8 cellular contexts compared by ENCODE assay signal in genomic region chr2:69892838-69893421, GRCh38. TPM values are rescaled to one million over a fixed set of nuclear protein-coding genes. Genes with fewer than 3 reads are reported as not detected.
DNase-seq lines count a peak whose midpoint lies in the region; ATAC-seq and TF ChIP-seq lines count a peak whose summit lies in the region.
"Not testable (repeated sequence)": the region's sequence is repeated elsewhere in the genome, so short reads cannot be mapped to it uniquely, and the experiment has no call there.

No MANE protein-coding gene starts in this region.

- not testable (repeated sequence) for H3K9me2 ChIP-seq in hepatocyte (replicated peaks; ENCODE audit: insufficient read depth)

- H3K36me3 Mint-ChIP-seq in Caco-2 (ENCODE audit: insufficient read depth, unreplicated experiment) (peaks cover 31% of the 10 kb centered on the region), nephron (ENCODE audit: low read depth) (peaks cover 23% of the 10 kb centered on the region)
- peaks cover 20% of the 10 kb centered on the region for H3K36me3 Mint-ChIP-seq in activated CD8-positive, alpha-beta memory T cell treated with anti-CD3 and anti-CD28 coated beads, Interleukin-2, amount 10 ng/mL, durations not matched to agents 7 days and 5 days

- not testable (repeated sequence) for H3K9me3 Mint-ChIP-seq in Caco-2 (ENCODE audit: unreplicated experiment); activated CD8-positive, alpha-beta memory T cell treated with anti-CD3 and anti-CD28 coated beads, Interleukin-2, amount 10 ng/mL, durations not matched to agents 7 days and 5 days (ENCODE audit: low read depth); nephron

- not testable (repeated sequence) for H3K4ac ChIP-seq in IMR-90 (ENCODE audit: low read depth, low read length)

- not testable (repeated sequence) for H4K20me1 ChIP-seq in IMR-90 (ENCODE audit: insufficient read depth, low read length); mammary epithelial cell (ENCODE audit: insufficient read depth, low read length); hepatocyte (ENCODE audit: insufficient read depth, poor library complexity, severe bottlenecking)

- not testable (repeated sequence) for TF ChIP-seq POLR2A in IMR-90 (IDR thresholded peaks at IDR 0.05; ENCODE audit: low read depth, low read length)

- peak overlapping the region; percentile 93 for H3K27ac Mint-ChIP-seq in Caco-2 (ENCODE audit: unreplicated experiment)
- peak overlapping the region; percentile 97 for H3K27ac Mint-ChIP-seq in activated CD8-positive, alpha-beta memory T cell treated with anti-CD3 and anti-CD28 coated beads, Interleukin-2, amount 10 ng/mL, durations not matched to agents 7 days and 5 days
- H3K27ac Mint-ChIP-seq in nephron: peak overlapping the region; percentile 96 to 99 (median 99)

- H4K8ac ChIP-seq in IMR-90 (ENCODE audit: low read depth in 2 of 2, low read length in 2 of 2): peak overlapping the region; percentile 97 to 98

- H2BK20ac ChIP-seq in IMR-90 (ENCODE audit: low read depth, low read length): not testable (repeated sequence)

- not testable (repeated sequence) for H3K56ac ChIP-seq in IMR-90 (ENCODE audit: extremely low read depth, insufficient read depth, low read length)

- H2BK5ac ChIP-seq in IMR-90 (ENCODE audit: low read depth, low read length, poor library complexity, severe bottlenecking): not testable (repeated sequence)

- ATAC-seq in IMR-90 (ENCODE audit: low read depth); activated CD8-positive, alpha-beta memory T cell treated with anti-CD3 and anti-CD28 coated beads, Interleukin-2, amount 10 ng/mL, durations not matched to agents 7 days and 5 days: not testable (repeated sequence)

- peak overlapping the region; percentile 77 for H4K5ac ChIP-seq in IMR-90 (ENCODE audit: low read depth, low read length)

- not testable (repeated sequence) for H3K4me2 ChIP-seq in IMR-90 (ENCODE audit: low read depth, low read length)
- H3K4me2 ChIP-seq in mammary epithelial cell (ENCODE audit: insufficient read depth, low read depth, low read length) (peak overlapping the region; percentile 68), hepatocyte (peak overlapping the region; percentile 77)

- H2AK5ac ChIP-seq in IMR-90 (ENCODE audit: low read depth, low read length): not testable (repeated sequence)

- WGBS in IMR-90 (ENCODE audit: extremely low coverage in 2 of 2, insufficient read length in 1 of 2), 2 experiments: no CpG with 5 or more reads among the region's 7 CpGs
- 85% methylated on average over 7 of the region's 7 CpGs for WGBS in mammary epithelial cell (ENCODE audit: low coverage, missing lambda C conversion rate)
- 96% methylated on average over 7 of the region's 7 CpGs for WGBS in hepatocyte (ENCODE audit: low lambda C conversion rate, missing lambda C conversion rate)

- in situ Hi-C loops in IMR-90 (cut with MboI; ENCODE audit: low sequenced_read_pairs); mammary epithelial cell (cut with MboI; ENCODE audit: low sequenced_read_pairs in 2 of 2): not testable (repeated sequence)

- dilution Hi-C loops in IMR-90 (cut with HindIII; ENCODE audit: low sequenced_read_pairs, unreplicated experiment); mammary epithelial cell (cut with HindIII; ENCODE audit: low sequenced_read_pairs): not testable (repeated sequence)

- H3K36me3 ChIP-seq in Caco-2 (ENCODE audit: control insufficient read depth, insufficient read depth, low read length); IMR-90 (ENCODE audit: control insufficient read depth, insufficient read depth, low read length); mammary epithelial cell (ENCODE audit: insufficient read depth, low read length); hepatocyte (replicated peaks; ENCODE audit: insufficient read depth, low read depth): not testable (repeated sequence)
- peaks cover 7 to 20% (median 11%) of the 10 kb centered on the region in 5 donors for H3K36me3 ChIP-seq in subcutaneous abdominal adipose tissue (ENCODE audit: control insufficient read depth in 5 of 5, insufficient read depth in 5 of 5, low read length in 5 of 5)

- H3K4me1 ChIP-seq in Caco-2; IMR-90 (ENCODE audit: control insufficient read depth, insufficient read depth, low read length); hepatocyte (ENCODE audit: insufficient read depth): not testable (repeated sequence)
- H3K4me1 ChIP-seq in mammary epithelial cell (ENCODE audit: insufficient read depth, low read length) (peaks cover 10% of the 10 kb centered on the region), subcutaneous abdominal adipose tissue (ENCODE audit: control insufficient read depth in 5 of 5, insufficient read depth in 5 of 5, low read length in 5 of 5) (peaks cover 0 to 31% (median 19%) of the 10 kb centered on the region in 5 donors)

- H3K27ac ChIP-seq in IMR-90 (ENCODE audit: insufficient read depth, low read length); hepatocyte; subcutaneous abdominal adipose tissue (ENCODE audit: low read depth, low read length): not testable (repeated sequence)
- peak overlapping the region; percentile 94 for H3K27ac ChIP-seq in mammary epithelial cell (ENCODE audit: insufficient read depth, low read depth, low read length)

- H3K4me1 Mint-ChIP-seq in Caco-2 (ENCODE audit: low read depth, unreplicated experiment); nephron: not testable (repeated sequence)
- H3K4me1 Mint-ChIP-seq in activated CD8-positive, alpha-beta memory T cell treated with anti-CD3 and anti-CD28 coated beads, Interleukin-2, amount 10 ng/mL, durations not matched to agents 7 days and 5 days: peaks cover 38% of the 10 kb centered on the region

- DNase-seq in Caco-2; IMR-90; activated CD8-positive, alpha-beta memory T cell treated with anti-CD3 and anti-CD28 coated beads, Interleukin-2, amount 10 ng/mL, durations not matched to agents 7 days and 5 days; mammary epithelial cell; hepatocyte (ENCODE audit: low spot score): not testable (repeated sequence)
- peak; percentile 13 for DNase-seq in RPMI7951 (ENCODE audit: low read depth)

- not testable (repeated sequence) for TF ChIP-seq CTCF in Caco-2 (IDR thresholded peaks at IDR 0.05; ENCODE audit: insufficient read depth in 1 of 2, low read depth in 1 of 2, low read length in 1 of 2, severe bottlenecking in 1 of 2, unreplicated experiment in 1 of 2); IMR-90 (conservative IDR thresholded peaks at IDR 0.05; ENCODE audit: low read depth, low read length); mammary epithelial cell (conservative IDR thresholded peaks at IDR 0.05 in 1 of 2, IDR thresholded peaks at IDR 0.05 in 1 of 2; ENCODE audit: extremely low read depth in 1 of 2, insufficient read depth in 1 of 2, low read depth in 1 of 2, low read length in 2 of 2); hepatocyte (IDR thresholded peaks at IDR 0.05; ENCODE audit: poor library complexity); nephron (IDR thresholded peaks at IDR 0.05; ENCODE audit: unreplicated experiment in 3 of 3)

- not testable (repeated sequence) for H3K23ac ChIP-seq in IMR-90 (ENCODE audit: low read depth, low read length)

- not testable (repeated sequence) for H3K27me3 Mint-ChIP-seq in Caco-2 (ENCODE audit: insufficient read depth, unreplicated experiment); activated CD8-positive, alpha-beta memory T cell treated with anti-CD3 and anti-CD28 coated beads, Interleukin-2, amount 10 ng/mL, durations not matched to agents 7 days and 5 days; nephron (ENCODE audit: low read depth)

- not testable (repeated sequence) for H3K14ac ChIP-seq in IMR-90 (replicated peaks; ENCODE audit: low read depth, low read length)

- intact Hi-C loops in Caco-2 (cut with micrococcal nuclease; ENCODE audit: unreplicated experiment): not testable (repeated sequence)
- intact Hi-C loops in IMR-90 (cut with micrococcal nuclease) (loop anchor here (2.0 kb wide), 1 partner anchor 168 kb away; no protein-coding TSS in a partner anchor), mammary epithelial cell (cut with micrococcal nuclease) (loop anchor here (5.0 to 10.0 kb wide), 2 partner anchors 58 to 151 kb away; partner anchors contain the start of gene ANXA4)

- H2BK120ac ChIP-seq in IMR-90 (ENCODE audit: low read depth, low read length): not testable (repeated sequence)

- H2BK15ac ChIP-seq in IMR-90 (ENCODE audit: low read depth, low read length): not testable (repeated sequence)

- H3K4me3 ChIP-seq in Caco-2 (ENCODE audit: low read depth, low read length); IMR-90 (ENCODE audit: insufficient read depth, low read depth, low read length); hepatocyte: not testable (repeated sequence)
- H3K4me3 ChIP-seq in mammary epithelial cell (replicated peaks in 1 of 3; ENCODE audit: insufficient read depth in 1 of 3, low read depth in 2 of 3, low read length in 3 of 3) (peak overlapping the region in 1 of 3 experiments; percentile 96), subcutaneous abdominal adipose tissue (ENCODE audit: low read depth in 1 of 5, low read length in 5 of 5) (peak overlapping the region in 3 of 5 donors; percentile 83 to 99 (median 94))

- H3K79me2 ChIP-seq in mammary epithelial cell (ENCODE audit: insufficient read depth, low read length) (peaks cover 38% of the 10 kb centered on the region), hepatocyte (peaks cover 38% of the 10 kb centered on the region)

- H3K9me1 ChIP-seq in IMR-90 (ENCODE audit: insufficient read depth, low read length): not testable (repeated sequence)

- H3K9me3 ChIP-seq in Caco-2; IMR-90 (ENCODE audit: control insufficient read depth, insufficient read depth, low read length); mammary epithelial cell (replicated peaks; ENCODE audit: insufficient read depth, low read length); hepatocyte (ENCODE audit: low read depth); subcutaneous abdominal adipose tissue (ENCODE audit: control insufficient read depth in 5 of 5, low read length in 5 of 5): not testable (repeated sequence)

- not testable (repeated sequence) for H3K9ac ChIP-seq in IMR-90 (ENCODE audit: low read depth, low read length); mammary epithelial cell (ENCODE audit: insufficient read depth, low read length); subcutaneous abdominal adipose tissue (ENCODE audit: low read length in 5 of 5)

- POLR2A ChIA-PET in Caco-2 (lab: Charles Lee): interaction anchor here (1.9 kb wide), 1 partner anchor 21 kb away, joined by 16 read pairs; the partner anchor contains the start of gene MXD1
- POLR2A ChIA-PET in IMR-90 (lab: Charles Lee; ENCODE audit: unreplicated experiment): not testable (repeated sequence)

- H2AK9ac ChIP-seq in IMR-90 (replicated peaks; ENCODE audit: low read depth, low read length, poor library complexity): not testable (repeated sequence)

- not testable (repeated sequence) for H2AFZ ChIP-seq in IMR-90 (replicated peaks; ENCODE audit: low read length, poor library complexity)
- peak overlapping the region; percentile 99 for H2AFZ ChIP-seq in mammary epithelial cell (ENCODE audit: low read depth, low read length)
- H2AFZ ChIP-seq in hepatocyte: peak overlapping the region; percentile 97

- not testable (repeated sequence) for TF ChIP-seq RAD21 in IMR-90 (IDR thresholded peaks at IDR 0.05; ENCODE audit: low read length)

- not testable (repeated sequence) for BruUV-seq in Caco-2 (replicated peaks; lab: Mats Ljungman, UMichigan); IMR-90 (replicated peaks; lab: Mats Ljungman, UMichigan); mammary epithelial cell (replicated peaks; lab: Mats Ljungman, UMichigan)

- H3K27me3 ChIP-seq in Caco-2 (replicated peaks; ENCODE audit: control insufficient read depth, insufficient read depth, low read length); IMR-90 (ENCODE audit: control insufficient read depth, insufficient read depth, low read length); mammary epithelial cell (ENCODE audit: insufficient read depth, low read length); hepatocyte; subcutaneous abdominal adipose tissue (ENCODE audit: control insufficient read depth in 5 of 5, insufficient read depth in 4 of 5, low read length in 5 of 5): not testable (repeated sequence)

- CTCF ChIA-PET in Caco-2 (lab: Charles Lee): interaction anchor here (0.6 to 1.8 kb wide), 3 partner anchors 19 to 168 kb away, joined by 3 to 12 read pairs (median 4); partner anchors contain the start of gene MXD1
- CTCF ChIA-PET in IMR-90 (lab: Yijun Ruan, JAX): interaction anchor here (1.1 to 1.2 kb wide), 2 partner anchors 10 to 168 kb away, joined by 3 to 7 read pairs; no protein-coding TSS in a partner anchor
- CTCF ChIA-PET in activated CD8-positive, alpha-beta memory T cell treated with anti-CD3 and anti-CD28 coated beads, Interleukin-2, amount 10 ng/mL, durations not matched to agents 7 days and 5 days (lab: Charles Lee): interaction anchor here (0.9 to 2.0 kb wide), 5 partner anchors 9 to 178 kb away, joined by 3 to 5 read pairs (median 3); partner anchors contain the start of gene MXD1
- CTCF ChIA-PET in mammary epithelial cell (lab: Charles Lee; ENCODE audit: low non-redundant PET): interaction anchor here (0.5 to 0.7 kb wide), 2 partner anchors 168 to 178 kb away, joined by 3 read pairs; no protein-coding TSS in a partner anchor

- peak overlapping the region; percentile 87 for H3K4me3 Mint-ChIP-seq in Caco-2 (ENCODE audit: unreplicated experiment)
- peak overlapping the region; percentile 97 for H3K4me3 Mint-ChIP-seq in activated CD8-positive, alpha-beta memory T cell treated with anti-CD3 and anti-CD28 coated beads, Interleukin-2, amount 10 ng/mL, durations not matched to agents 7 days and 5 days
- peak overlapping the region; percentile 100 for H3K4me3 Mint-ChIP-seq in nephron

- peaks cover 11 to 30% of the 10 kb centered on the region in 2 experiments; a peak in 2 of 4 replicates for H3K79me1 ChIP-seq in IMR-90 (ENCODE audit: low read depth in 1 of 2, low read length in 2 of 2)

- H4K91ac ChIP-seq in IMR-90 (ENCODE audit: insufficient read depth, low read depth, low read length): not testable (repeated sequence)

- H3K18ac ChIP-seq in IMR-90 (ENCODE audit: low read depth, low read length): not testable (repeated sequence)

RNA-seq across cellular contexts. Expression of gene SNRNP27, which starts 0.8 kb away (rescaled TPM):
- total RNA-seq in Caco-2 (2022) (49.3 and 49.7 TPM in 2 replicates), IMR-90 (2012; rRNA removed) (8.8 and 36.1 TPM in 2 replicates), mammary epithelial cell (10 to 100 TPM; 25.3 to 51.2 TPM), hepatocyte (43.1 and 58.4 TPM in 2 replicates)
- polyA plus RNA-seq in IMR-90 (2012; rRNA removed) (41.5 and 48.3 TPM in 2 replicates), mammary epithelial cell (29.8 TPM), hepatocyte (65.5 and 66.3 TPM in 2 replicates)
- 7.2 and 8.6 TPM in 2 replicates for polyA plus RNA-seq in IMR-90 (2012; cell fraction: cytosol; rRNA removed)
- 3.1 and 16.7 TPM in 2 replicates for polyA plus RNA-seq in IMR-90 (2012; cell fraction: nucleus; rRNA removed; ENCODE audit: low replicate concordance)
- total RNA-seq in RPMI7951 (2014; rRNA removed; shearing (Covaris generic)): 89.3 and 94.1 TPM in 2 replicates
- 10 to 100 TPM; 54.6 to 60.0 TPM for total RNA-seq in activated CD8-positive, alpha-beta memory T cell treated with anti-CD3 and anti-CD28 coated beads, Interleukin-2, amount 10 ng/mL, durations not matched to agents 7 days and 5 days
- polyA minus RNA-seq in mammary epithelial cell: 3.8 TPM

RNA-seq across cellular contexts. Expression of gene MXD1, which starts 22.0 kb away (rescaled TPM):
- total RNA-seq in Caco-2 (2022) (9.5 and 12.1 TPM in 2 replicates), IMR-90 (2012; rRNA removed) (2.0 and 3.1 TPM in 2 replicates), mammary epithelial cell (10 to 100 TPM in 1 of 2 donors, 1 to 10 TPM in 1; 8.7 to 21.1 TPM), hepatocyte (25.8 and 29.7 TPM in 2 replicates)
- polyA plus RNA-seq in IMR-90 (2012; rRNA removed) (3.7 TPM in 2 replicates), mammary epithelial cell (5.5 TPM), hepatocyte (41.8 and 45.4 TPM in 2 replicates)
- 1.5 and 1.6 TPM in 2 replicates for polyA plus RNA-seq in IMR-90 (2012; cell fraction: cytosol; rRNA removed)
- polyA plus RNA-seq in IMR-90 (2012; cell fraction: nucleus; rRNA removed; ENCODE audit: low replicate concordance): 3.8 and 11.5 TPM in 2 replicates
- total RNA-seq in RPMI7951 (2014; rRNA removed; shearing (Covaris generic)): 3.7 and 4.3 TPM in 2 replicates
- total RNA-seq in activated CD8-positive, alpha-beta memory T cell treated with anti-CD3 and anti-CD28 coated beads, Interleukin-2, amount 10 ng/mL, durations not matched to agents 7 days and 5 days: 10 to 100 TPM; 19.3 to 22.3 TPM
- 6.8 TPM for polyA minus RNA-seq in mammary epithelial cell
